Comparison of ENCODE assay signal across 15 cellular contexts in the genomic region with DNA sequence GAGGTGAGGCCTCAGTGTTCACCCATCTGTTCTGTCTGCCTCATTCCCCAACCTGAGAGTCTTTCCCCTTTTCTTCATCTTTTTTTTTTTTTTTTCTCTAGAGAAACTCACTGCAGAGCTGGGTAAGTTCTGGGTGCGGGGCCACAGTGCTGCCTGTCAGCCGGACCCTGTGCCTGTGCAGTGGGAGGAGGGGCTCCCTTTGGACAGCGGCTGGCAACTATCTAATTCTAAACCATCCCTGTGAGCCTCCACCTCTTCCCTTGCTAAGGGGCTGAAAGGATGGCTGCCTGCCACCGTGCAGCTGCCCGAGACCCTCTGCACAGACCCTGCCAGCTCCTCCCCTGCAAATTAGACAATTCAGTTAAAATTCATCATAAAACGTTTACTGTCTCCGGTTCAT. TPM values are rescaled to one million over a fixed set of nuclear protein-coding genes. Genes with fewer than 3 reads are reported as not detected.
DNase-seq lines count a peak whose midpoint lies in the region; ATAC-seq and TF ChIP-seq lines count a peak whose summit lies in the region.
"Had no signal": no experiment of that assay in that cellular context is flagged by ENCODE, and none has a peak within 500 bp of the region (broad histone marks: within the 10 kb centered on the region; RNA-seq: fewer than 3 reads in every experiment).

No MANE protein-coding gene starts in this region.

- no peak for ATAC-seq in Panc1
- ATAC-seq: gastroesophageal sphincter had no signal

- intact Hi-C loops in Panc1 (cut with micrococcal nuclease; ENCODE audit: unreplicated experiment) = no loop called here
- intact Hi-C loops in spleen (cut with DNase I; ENCODE audit: low total_unique reads) = no loop called here

- TF ChIP-seq POLR2A in spleen (IDR thresholded peaks at IDR 0.05) = no peak

- H3K36me3 ChIP-seq in Panc1 (ENCODE audit: control insufficient read depth, insufficient read depth, low read length) (no peaks in the 10 kb centered on the region; the same call in 1 of the 2 replicates), iPS-15b (ENCODE audit: control insufficient read depth, insufficient read depth, low read length) (no peaks in the 10 kb centered on the region), spleen (peaks cover 0 to 4% (median 0%) of the 10 kb centered on the region in 6 donors)
- H3K36me3 ChIP-seq: gastroesophageal sphincter, Peyer's patch had no signal

- no peaks in the 10 kb centered on the region for H3K9me3 Mint-ChIP-seq in activated T-cell treated with anti-CD3 and anti-CD28 coated beads, Interleukin-2, amount 50 U/mL, for 24 hours
- H3K9me3 Mint-ChIP-seq: dendritic cell treated with granulocyte-macrophage colony-stimulating factor and Interleukin-4, amounts not matched to agents 40 ng/mL and 50 ng/mL, for 4 days had no signal

- 19 to 29% (median 24%) methylated on average over 7 of the region's 7 CpGs for WGBS in spleen, 5 donors

- peaks cover 90% of the 10 kb centered on the region for H3K27me3 Mint-ChIP-seq in activated T-cell treated with anti-CD3 and anti-CD28 coated beads, Interleukin-2, amount 50 U/mL, for 24 hours

- no TSS peak for BruUV-seq in Panc1 (replicated peaks; lab: Mats Ljungman, UMichigan)

- H3K9ac ChIP-seq in iPS-15b (ENCODE audit: low read depth, low read length) = no peak overlapping the region

- H3K4me3 ChIP-seq in Panc1 (ENCODE audit: low read depth in 2 of 2, low read length in 2 of 2) (peak overlapping the region; percentile 75 to 79), iPS-15b (ENCODE audit: low read depth, low read length) (peak overlapping the region; percentile 79), spleen (peak overlapping the region; percentile 34 to 80 (median 56))
- H3K4me3 ChIP-seq: mucosa of descending colon had no signal

- no peak overlapping the region for H3K27ac Mint-ChIP-seq in activated T-cell treated with anti-CD3 and anti-CD28 coated beads, Interleukin-2, amount 50 U/mL, for 24 hours
- H3K27ac Mint-ChIP-seq: dendritic cell treated with granulocyte-macrophage colony-stimulating factor and Interleukin-4, amounts not matched to agents 40 ng/mL and 50 ng/mL, for 4 days had no signal

- no peak for DNase-seq in activated T-cell treated with anti-CD3 and anti-CD28 coated beads, Interleukin-2, amount 50 U/mL, for 24 hours
- DNase-seq in activated T-cell treated with anti-CD3 and anti-CD28 coated beads for 4 hours (no peak), Panc1 (ENCODE audit: low read depth, low spot score) (no peak), spleen (no peak), NCI-H2227 treated with DMSO at 0.1 percent for 48 hours (lab: John Stamatoyannopoulos, UW) (no peak), NCI-H1436 (lab: John Stamatoyannopoulos, UW) (no peak), NCI-H2029 treated with DMSO at 0.1 percent for 48 hours (lab: John Stamatoyannopoulos, UW) (no peak)
- DNase-seq: mucosa of descending colon, NCI-H187, Peyer's patch, small intestine had no signal

- H3K27ac ChIP-seq in Panc1 (ENCODE audit: low read length) = peak overlapping the region; percentile 79
- H3K27ac ChIP-seq in spleen = peak overlapping the region in 7 of 8 donors; percentile 60 to 89 (median 84)

- CTCF ChIA-PET in Panc1 (lab: Charles Lee) = interaction anchor here (0.6 to 1.1 kb wide), 3 partner anchors 11 to 185 kb away, joined by 4 to 6 read pairs (median 5); no protein-coding TSS in a partner anchor

- in situ Hi-C loops in Panc1 (cut with HindIII; ENCODE audit: low pct_unique_long_range_greater_than_20kb, low sequenced_read_pairs) = no loop called here

- H3K4me1 Mint-ChIP-seq in activated T-cell treated with anti-CD3 and anti-CD28 coated beads, Interleukin-2, amount 50 U/mL, for 24 hours (ENCODE audit: low read depth) = peaks cover 15% of the 10 kb centered on the region

- H3K4me1 ChIP-seq in Panc1 (ENCODE audit: control insufficient read depth, insufficient read depth, low read length) (peaks cover 21% of the 10 kb centered on the region), iPS-15b (ENCODE audit: control insufficient read depth, insufficient read depth, low read length) (no peaks in the 10 kb centered on the region), spleen (peaks cover 0 to 78% (median 33%) of the 10 kb centered on the region in 6 donors)

- POLR2A ChIA-PET in Panc1 (lab: Charles Lee) = interaction anchor here (0.6 kb wide), 1 partner anchor 604 kb away, joined by 3 read pairs; no protein-coding TSS in a partner anchor

- no peak for TF ChIP-seq CTCF in Panc1 (IDR thresholded peaks at IDR 0.05)
- no peak for TF ChIP-seq CTCF in spleen (IDR thresholded peaks at IDR 0.05 in 8 of 11, conservative IDR thresholded peaks at IDR 0.05 in 3 of 11)

- no peaks in the 10 kb centered on the region for H3K36me3 Mint-ChIP-seq in activated T-cell treated with anti-CD3 and anti-CD28 coated beads, Interleukin-2, amount 50 U/mL, for 24 hours (ENCODE audit: low read depth)

- H3K27me3 ChIP-seq in Panc1 (ENCODE audit: control insufficient read depth, insufficient read depth, low read length) (no peaks in the 10 kb centered on the region), iPS-15b (ENCODE audit: control insufficient read depth, insufficient read depth, low read length) (peaks cover 95% of the 10 kb centered on the region), spleen (replicated peaks in 1 of 7) (peaks cover 0 to 100% (median 37%) of the 10 kb centered on the region in 7 donors)

- peak overlapping the region; percentile 64 for H3K4me3 Mint-ChIP-seq in activated T-cell treated with anti-CD3 and anti-CD28 coated beads, Interleukin-2, amount 50 U/mL, for 24 hours

- no peaks in the 10 kb centered on the region for H3K9me3 ChIP-seq in Panc1 (ENCODE audit: control insufficient read depth, insufficient read depth, low read depth, low read length)
- no peaks in the 10 kb centered on the region for H3K9me3 ChIP-seq in iPS-15b (ENCODE audit: control insufficient read depth, insufficient read depth, low read length)
- H3K9me3 ChIP-seq in spleen = no peaks in the 10 kb centered on the region
- H3K9me3 ChIP-seq: gastroesophageal sphincter, mucosa of descending colon, Peyer's patch had no signal

RNA-seq across cellular contexts. Expression of gene BTNL9, which starts 14.1 kb away (rescaled TPM):
- 37.5 TPM for total RNA-seq in Panc1 (2021; ENCODE audit: unreplicated experiment)
- polyA plus RNA-seq in Panc1 (2012; ENCODE audit: insufficient read length) = 23.5 TPM
- 100 to 1,000 TPM in 1 of 7 donors, 10 to 100 TPM in 6; 41.6 to 123 (median 86.3) TPM for total RNA-seq in spleen
- polyA plus RNA-seq in spleen = 10 to 100 TPM; 17.2 to 91.1 (median 32.6) TPM
- total RNA-seq: A673 had no signal
